Comparison of ENCODE assay signal across 9 cellular contexts in genomic region chr7:143416565-143417149, GRCh38. TPM values are rescaled to one million over a fixed set of nuclear protein-coding genes. Genes with fewer than 3 reads are reported as not detected.
A peak's percentile ranks its signal among the peaks of the same experiment; 100 is the strongest.
DNase-seq lines count a peak whose midpoint lies in the region; ATAC-seq and TF ChIP-seq lines count a peak whose summit lies in the region.
"Had no signal": no experiment of that assay in that cellular context is flagged by ENCODE, and none has a peak within 500 bp of the region (broad histone marks: within the 10 kb centered on the region; RNA-seq: fewer than 3 reads in every experiment).

No MANE protein-coding gene starts in this region.

- H3K4me1 Mint-ChIP-seq in effector memory CD8-positive, alpha-beta T cell (ENCODE audit: low read depth in 2 of 2): no peaks in the 10 kb centered on the region
- H3K4me1 Mint-ChIP-seq in naive B cell: no peaks in the 10 kb centered on the region
- H3K4me1 Mint-ChIP-seq: stimulated activated naive B cell treated with anti-CD40 and anti-IgM and Interleukin-4, amounts not matched to agents 10 μg/mL and 1 μg/mL and 100 μg/mL, for 72 hours had no signal

- H3K9me3 ChIP-seq in cardiac muscle cell (ENCODE audit: low read depth) (no peaks in the 10 kb centered on the region), OCI-LY7 (ENCODE audit: low read length) (no peaks in the 10 kb centered on the region)

- H3K79me2 ChIP-seq in OCI-LY7 (ENCODE audit: insufficient read depth, low read depth, low read length): no peaks in the 10 kb centered on the region

- H3K36me3 ChIP-seq in cardiac muscle cell (no peaks in the 10 kb centered on the region), OCI-LY7 (ENCODE audit: insufficient read depth, low read length) (no peaks in the 10 kb centered on the region)

- H3K27ac ChIP-seq in cardiac muscle cell: no peak overlapping the region
- no peak overlapping the region for H3K27ac ChIP-seq in OCI-LY7 (ENCODE audit: low read depth, low read length, poor library complexity, severe bottlenecking)

- POLR2A ChIA-PET in OCI-LY7 (lab: Charles Lee): interaction anchor here (0.6 to 1.8 kb wide), 4 partner anchors 10 to 400 kb away, joined by 3 to 4 read pairs (median 4); no protein-coding TSS in a partner anchor

- H3K4me1 ChIP-seq in cardiac muscle cell (ENCODE audit: low read depth): no peaks in the 10 kb centered on the region
- H3K4me1 ChIP-seq in OCI-LY7 (ENCODE audit: insufficient read depth, low read length, poor library complexity, severe bottlenecking): no peaks in the 10 kb centered on the region

- H3K4me3 ChIP-seq in cardiac muscle cell (no peak overlapping the region), OCI-LY7 (ENCODE audit: low read depth, low read length, poor library complexity, severe bottlenecking) (no peak overlapping the region)

- no peaks in the 10 kb centered on the region for H4K20me1 ChIP-seq in OCI-LY7 (ENCODE audit: insufficient read depth, low read length)

- no peak overlapping the region for H3K27ac Mint-ChIP-seq in effector memory CD8-positive, alpha-beta T cell
- no peak overlapping the region for H3K27ac Mint-ChIP-seq in naive B cell
- H3K27ac Mint-ChIP-seq: stimulated activated naive B cell treated with anti-CD40 and anti-IgM and Interleukin-4, amounts not matched to agents 10 μg/mL and 1 μg/mL and 100 μg/mL, for 72 hours had no signal

- DNase-seq in cardiac muscle cell (ENCODE audit: low read depth in 1 of 2, low spot score in 1 of 2) (peak; percentile 64 to 71), left cardiac atrium (no peak), OCI-LY7 (ENCODE audit: low spot score) (peak; percentile 54), naive B cell (peak; percentile 28), posterior vena cava (ENCODE audit: low spot score) (no peak)
- peak; percentile 26 to 38 (median 37) for DNase-seq in effector memory CD8-positive, alpha-beta T cell
- no peak for DNase-seq in activated naive CD4-positive, alpha-beta T cell (lab: John Stamatoyannopoulos, UW)
- DNase-seq: stimulated activated naive B cell treated with anti-CD40 and anti-IgM and Interleukin-4, amounts not matched to agents 10 μg/mL and 1 μg/mL and 100 μg/mL, for 72 hours had no signal

- H3K9me3 Mint-ChIP-seq in effector memory CD8-positive, alpha-beta T cell: no peaks in the 10 kb centered on the region
- peaks cover 0 to 7% (median 3%) of the 10 kb centered on the region in 7 donors for H3K9me3 Mint-ChIP-seq in naive B cell

- TF ChIP-seq CTCF in cardiac muscle cell (IDR thresholded peaks at IDR 0.05; ENCODE audit: low read depth, low read length): peak; percentile 65
- peak; percentile 96 for TF ChIP-seq CTCF in OCI-LY7 (conservative IDR thresholded peaks at IDR 0.05; ENCODE audit: low read length)

- no peak overlapping the region for H3K4me3 Mint-ChIP-seq in effector memory CD8-positive, alpha-beta T cell
- H3K4me3 Mint-ChIP-seq in naive B cell: no peak overlapping the region
- H3K4me3 Mint-ChIP-seq: stimulated activated naive B cell treated with anti-CD40 and anti-IgM and Interleukin-4, amounts not matched to agents 10 μg/mL and 1 μg/mL and 100 μg/mL, for 72 hours had no signal

- intact Hi-C loops in left cardiac atrium (cut with DNase I): loop anchor here (2.0 to 10.0 kb wide), 4 partner anchors 36 to 174 kb away; partner anchors contain the start of gene ZYX (in 1 of the 2)
- intact Hi-C loops in OCI-LY7 (cut with micrococcal nuclease; ENCODE audit: unreplicated experiment): loop anchor here (1.0 to 5.0 kb wide), 3 partner anchors 36 to 176 kb away; no protein-coding TSS in a partner anchor
- intact Hi-C loops in posterior vena cava (cut with DNase I): loop anchor here (5.0 to 10.0 kb wide), 2 partner anchors 92 to 174 kb away; no protein-coding TSS in a partner anchor

- no peaks in the 10 kb centered on the region for H3K27me3 ChIP-seq in cardiac muscle cell

- no peak overlapping the region for H2AFZ ChIP-seq in OCI-LY7 (ENCODE audit: low read length)

- no peak overlapping the region for H3K4me2 ChIP-seq in OCI-LY7 (ENCODE audit: low read length)

- BruUV-seq in OCI-LY7 (replicated peaks; lab: Mats Ljungman, UMichigan): no TSS peak

- H3K9me2 ChIP-seq in OCI-LY7 (ENCODE audit: insufficient read depth, low read length): no peaks in the 10 kb centered on the region

- CTCF ChIA-PET in OCI-LY7 (lab: Charles Lee; ENCODE audit: unreplicated experiment): interaction anchor here (1.1 kb wide), 1 partner anchor 176 kb away, joined by 6 read pairs; no protein-coding TSS in a partner anchor

- H3K27me3 Mint-ChIP-seq in effector memory CD8-positive, alpha-beta T cell: peaks cover 32 to 59% of the 10 kb centered on the region in 2 donors
- peaks cover 54 to 60% (median 57%) of the 10 kb centered on the region in 3 donors for H3K27me3 Mint-ChIP-seq in naive B cell

- no peaks in the 10 kb centered on the region for H3K36me3 Mint-ChIP-seq in effector memory CD8-positive, alpha-beta T cell (ENCODE audit: insufficient read depth)
- H3K36me3 Mint-ChIP-seq in naive B cell: no peaks in the 10 kb centered on the region
- H3K36me3 Mint-ChIP-seq: stimulated activated naive B cell treated with anti-CD40 and anti-IgM and Interleukin-4, amounts not matched to agents 10 μg/mL and 1 μg/mL and 100 μg/mL, for 72 hours had no signal

- ATAC-seq in left cardiac atrium (no peak), HG03460 (IDR thresholded peaks at IDR 0.05; ENCODE audit: unreplicated experiment) (peak; percentile 74), naive B cell (ENCODE audit: low read depth in 2 of 2) (peak in 1 of 2 donors; percentile 52)
- peak; percentile 56 for ATAC-seq in effector memory CD8-positive, alpha-beta T cell (replicated peaks)

RNA-seq across cellular contexts. Expression of gene EPHA1, which starts 8.0 kb away (rescaled TPM):
- total RNA-seq in cardiac muscle cell: 0.30 TPM in 1 of 2 replicates, not detected in the other
- polyA plus RNA-seq in cardiac muscle cell: 1.8 and 2.7 TPM in 2 replicates
- total RNA-seq in left cardiac atrium: under 1 TPM; 0.16 to 0.71 TPM
- total RNA-seq in OCI-LY7 (2014; rRNA removed; shearing (Covaris generic)): not detected in 2 replicates
- total RNA-seq in OCI-LY7 (2022): not detected in 2 replicates
- under 1 TPM in 1 of 6 donors, not detected in 5; 0.06 TPM for polyA plus RNA-seq in naive B cell (ENCODE audit: low read depth in 6 of 6)
- total RNA-seq in posterior vena cava: under 1 TPM in 1 of 2 donors, not detected in 1; 0.24 TPM

RNA-seq across cellular contexts. Expression of gene TAS2R60, which starts 26.6 kb away (rescaled TPM):
- not detected in 2 replicates for total RNA-seq in cardiac muscle cell
- polyA plus RNA-seq in cardiac muscle cell: not detected in 2 replicates
- not detected for total RNA-seq in left cardiac atrium
- not detected in 2 replicates for total RNA-seq in OCI-LY7 (2014; rRNA removed; shearing (Covaris generic))
- not detected in 2 replicates for total RNA-seq in OCI-LY7 (2022)
- polyA plus RNA-seq in naive B cell (ENCODE audit: low read depth in 6 of 6): not detected
- total RNA-seq in posterior vena cava: under 1 TPM; 0.42 to 0.57 TPM

RNA-seq across cellular contexts. Expression of gene ZYX, which starts 35.5 kb away (rescaled TPM):
- 43.6 and 57.2 TPM in 2 replicates for total RNA-seq in cardiac muscle cell
- polyA plus RNA-seq in cardiac muscle cell: 98.4 and 101 TPM in 2 replicates
- 100 to 1,000 TPM in 1 of 2 donors, 10 to 100 TPM in 1; 79.1 to 156 TPM for total RNA-seq in left cardiac atrium
- total RNA-seq in OCI-LY7 (2014; rRNA removed; shearing (Covaris generic)): 0.31 and 0.44 TPM in 2 replicates
- total RNA-seq in OCI-LY7 (2022): 2.8 and 4.2 TPM in 2 replicates
- polyA plus RNA-seq in naive B cell (ENCODE audit: low read depth in 6 of 6): 10 to 100 TPM in 4 of 6 donors, 1 to 10 TPM in 2; 4.7 to 21.4 (median 12.2) TPM
- 100 to 1,000 TPM; 388 to 407 TPM for total RNA-seq in posterior vena cava

RNA-seq across cellular contexts. Expression of gene FAM131B, which starts 54.1 kb away (rescaled TPM):
- total RNA-seq in cardiac muscle cell (0.71 and 3.0 TPM in 2 replicates), left cardiac atrium (under 1 TPM; 0.29 to 0.97 TPM), OCI-LY7 (2022) (not detected in 2 replicates), posterior vena cava (1 to 10 TPM; 1.1 to 1.5 TPM)
- polyA plus RNA-seq in cardiac muscle cell (0.14 and 0.26 TPM in 2 replicates), naive B cell (ENCODE audit: low read depth in 6 of 6) (not detected)
- not detected in 2 replicates for total RNA-seq in OCI-LY7 (2014; rRNA removed; shearing (Covaris generic))

Comparison
In these comparisons a context has a peak if more than half of its experiments do, and no peak if none do; other contexts are left out.
1. DNase-seq: peak in cardiac muscle cell (2 of 2), OCI-LY7 (single experiment), effector memory CD8-positive, alpha-beta T cell (3 of 3) and naive B cell (single experiment); none in left cardiac atrium (single experiment), activated naive CD4-positive, alpha-beta T cell (0 of 4) and posterior vena cava (single experiment).
2. ATAC-seq: peak in HG03460 (single experiment) and effector memory CD8-positive, alpha-beta T cell (single experiment); none in left cardiac atrium (0 of 2).